ENCODE assay signal across 15 cellular contexts in the genomic region with DNA sequence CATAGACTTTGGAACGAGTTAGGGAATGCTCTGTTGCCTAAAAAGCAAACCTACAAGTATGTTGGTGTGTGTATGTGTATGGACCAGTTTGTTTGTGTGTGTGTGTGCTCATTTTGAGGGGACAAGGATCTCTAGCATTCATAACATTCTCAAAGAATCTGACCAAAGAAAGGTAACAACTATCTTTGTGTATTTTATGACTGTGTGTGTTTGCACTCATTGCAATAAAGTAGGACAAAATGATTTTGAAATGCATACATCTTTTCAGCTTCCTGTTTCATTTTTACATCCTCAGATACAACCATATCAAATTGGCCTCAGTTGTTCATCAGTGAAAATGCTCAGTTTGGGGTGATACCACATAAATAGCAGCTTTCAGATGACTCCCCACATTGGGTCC. TPM values are rescaled to one million over a fixed set of nuclear protein-coding genes. Genes with fewer than 3 reads are reported as not detected.
DNase-seq lines count a peak whose midpoint lies in the region; ATAC-seq lines count a peak whose summit lies in the region.
"Had no signal": no experiment of that assay in that cellular context is flagged by ENCODE, and none has a peak within 500 bp of the region (broad histone marks: within the 10 kb centered on the region; RNA-seq: fewer than 3 reads in every experiment).

No MANE protein-coding gene starts in this region.

- no peak for DNase-seq in NCI-H146 (lab: John Stamatoyannopoulos, UW)
- DNase-seq in NCI-H774 (lab: John Stamatoyannopoulos, UW): no peak
- no peak for DNase-seq in stimulated activated naive CD4-positive, alpha-beta T cell treated with Interleukin-2 at 50 U/mL for 16 hours (lab: John Stamatoyannopoulos, UW)
- DNase-seq: CD8-positive, alpha-beta memory T cell; DMS79 treated with DMSO at 0.1 percent for 48 hours; NCI-H1436; NCI-H2081; NCI-H524 treated with DMSO at 0.1 percent for 48 hours; NK-92 treated with Interleukin-12 subunit alpha and Interleukin-12 subunit beta, amount 100 ng/mL, for 24 hours; SW 1271 had no signal

- no peaks in the 10 kb centered on the region for H3K4me1 Mint-ChIP-seq in activated T-helper 17 cell treated with anti-CD3 and anti-CD28 coated beads, Interleukin-2, amount 50 U/mL, for 72 hours
- H3K4me1 Mint-ChIP-seq: CD8-positive, alpha-beta memory T cell had no signal

- no peak overlapping the region for H3K4me3 Mint-ChIP-seq in activated T-helper 17 cell treated with anti-CD3 and anti-CD28 coated beads, Interleukin-2, amount 50 U/mL, for 72 hours
- H3K4me3 Mint-ChIP-seq: CD8-positive, alpha-beta memory T cell had no signal

- ATAC-seq in GM18498 (IDR thresholded peaks at IDR 0.05; ENCODE audit: unreplicated experiment) (peak; percentile 18), GM21390 (IDR thresholded peaks at IDR 0.05; ENCODE audit: unreplicated experiment) (peak; percentile 11), HG03103 (IDR thresholded peaks at IDR 0.05; ENCODE audit: low read depth, unreplicated experiment) (peak; percentile 13), HG03521 (IDR thresholded peaks at IDR 0.05; ENCODE audit: unreplicated experiment) (no peak)
- peak; percentile 12 for ATAC-seq in activated T-helper 17 cell treated with anti-CD3 and anti-CD28 coated beads, Interleukin-2, amount 50 U/mL, for 72 hours (replicated peaks)

- no peak overlapping the region for H3K27ac Mint-ChIP-seq in activated T-helper 17 cell treated with anti-CD3 and anti-CD28 coated beads, Interleukin-2, amount 50 U/mL, for 72 hours
- H3K27ac Mint-ChIP-seq: CD8-positive, alpha-beta memory T cell had no signal

- H3K9me3 Mint-ChIP-seq in activated T-helper 17 cell treated with anti-CD3 and anti-CD28 coated beads, Interleukin-2, amount 50 U/mL, for 72 hours: no peaks in the 10 kb centered on the region
- H3K9me3 Mint-ChIP-seq: CD8-positive, alpha-beta memory T cell had no signal

- no peaks in the 10 kb centered on the region for H3K36me3 Mint-ChIP-seq in activated T-helper 17 cell treated with anti-CD3 and anti-CD28 coated beads, Interleukin-2, amount 50 U/mL, for 72 hours (ENCODE audit: low read depth)

- H3K27me3 Mint-ChIP-seq in activated T-helper 17 cell treated with anti-CD3 and anti-CD28 coated beads, Interleukin-2, amount 50 U/mL, for 72 hours: no peaks in the 10 kb centered on the region

RNA-seq across cellular contexts. Expression of a gene that starts 8.3 kb away (rescaled TPM):
- not detected for total RNA-seq in activated T-helper 17 cell treated with anti-CD3 and anti-CD28 coated beads, Interleukin-2, amount 50 U/mL, for 72 hours
